In the genomic region with DNA sequence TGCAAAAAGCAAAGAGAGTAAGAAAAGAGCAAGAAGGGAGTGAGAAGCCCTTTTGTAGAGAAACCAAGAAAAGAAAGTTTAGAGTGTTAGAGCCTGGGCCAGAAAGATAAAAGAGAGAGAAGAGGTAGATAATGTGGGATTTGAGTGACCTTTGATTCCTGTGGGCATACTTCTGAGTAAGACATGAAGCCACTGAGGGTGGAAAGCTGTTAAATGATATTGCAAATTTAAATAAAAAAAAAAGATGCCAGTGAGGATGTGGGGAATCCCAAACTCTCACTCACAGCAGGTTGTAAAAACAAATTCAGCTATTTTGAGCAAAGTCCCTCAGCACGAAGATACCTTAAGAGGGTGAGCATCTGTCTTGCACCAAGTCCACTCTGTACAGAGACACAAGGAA, we compare ENCODE assay signal across 1 cellular context.
A peak's percentile ranks its signal among the peaks of the same experiment; 100 is the strongest.
TF ChIP-seq lines count a peak whose summit lies in the region.

No MANE protein-coding gene starts in this region.

TF ChIP-seq in K562, 482 proteins besides CTCF, POLR2A, EP300 and RAD21 (continued from another document and continues in another):
- TF ChIP-seq ATF7 (IDR thresholded peaks at IDR 0.05) (no peak), ELF4 (CRISPR knock-in tag; IDR thresholded peaks at IDR 0.05) (peak; percentile 65; the same call in 1 of the 2 replicates), ZNF12 (CRISPR knock-in tag; IDR thresholded peaks at IDR 0.05) (no peak), HIVEP1 (CRISPR knock-in tag; IDR thresholded peaks at IDR 0.05) (no peak), ETV6 (IDR thresholded peaks at IDR 0.05; ENCODE audit: borderline replicate concordance in 1 of 2, low read depth in 2 of 2, low read length in 1 of 2) (no peak), ETV6 (CRISPR knock-in tag; IDR thresholded peaks at IDR 0.05; ENCODE audit: borderline replicate concordance) (no peak), E2F3 (CRISPR knock-in tag; IDR thresholded peaks at IDR 0.05) (no peak), KDM1A (IDR thresholded peaks at IDR 0.05) (peak; percentile 93 to 95), ZNF507 (tag; conservative IDR thresholded peaks at IDR 0.05) (no peak), IRF2 (CRISPR knock-in tag; IDR thresholded peaks at IDR 0.05) (no peak), MYNN (IDR thresholded peaks at IDR 0.05) (no peak), MYNN (CRISPR knock-in tag; IDR thresholded peaks at IDR 0.05) (no peak), ZNF274 (IDR thresholded peaks at IDR 0.05; ENCODE audit: borderline replicate concordance, low read depth, low read length) (no peak), SRSF9 (IDR thresholded peaks at IDR 0.05; ENCODE audit: borderline replicate concordance, low read depth, low read length) (no peak), ZNF408 (CRISPR knock-in tag; IDR thresholded peaks at IDR 0.05; ENCODE audit: low read depth) (0 out of 2 replicates have a peak, but pooled peaks have one; percentile 12), NR2C1 (IDR thresholded peaks at IDR 0.05) (no peak; the same call in 1 of the 2 replicates), NR2C1 (tag; IDR thresholded peaks at IDR 0.05) (no peak), ZFX (CRISPR knock-in tag; IDR thresholded peaks at IDR 0.05) (no peak), NFIX (CRISPR knock-in tag; IDR thresholded peaks at IDR 0.05; ENCODE audit: low read depth) (0 out of 2 replicates have a peak, but pooled peaks have one; percentile 11), HDAC1 (IDR thresholded peaks at IDR 0.05) (no peak), GTF2A2 (tag; IDR thresholded peaks at IDR 0.05) (no peak), ZNF311 (CRISPR knock-in tag; IDR thresholded peaks at IDR 0.05) (no peak), ZNF780A (CRISPR knock-in tag; IDR thresholded peaks at IDR 0.05) (no peak), CBX5 (IDR thresholded peaks at IDR 0.05; ENCODE audit: borderline replicate concordance, low read depth) (no peak), MED1 (CRISPR knock-in tag; IDR thresholded peaks at IDR 0.05; ENCODE audit: borderline replicate concordance) (no peak), NFIC (IDR thresholded peaks at IDR 0.05) (no peak), SREBF2 (CRISPR knock-in tag; IDR thresholded peaks at IDR 0.05) (no peak), TAF1 (IDR thresholded peaks at IDR 0.05; ENCODE audit: control insufficient read depth, extremely low read depth, insufficient read depth, low read length, severe bottlenecking) (no peak), MTA1 (IDR thresholded peaks at IDR 0.05; ENCODE audit: borderline replicate concordance) (no peak), SRSF3 (IDR thresholded peaks at IDR 0.05; ENCODE audit: insufficient read depth, low read length) (no peak), SRSF1 (IDR thresholded peaks at IDR 0.05; ENCODE audit: low read depth, low read length) (no peak), ARID2 (IDR thresholded peaks at IDR 0.05) (no peak), CBX2 (IDR thresholded peaks at IDR 0.05; ENCODE audit: insufficient read depth, low read length, poor library complexity, severe bottlenecking) (no peak), SUPT5H (IDR thresholded peaks at IDR 0.05) (no peak), TRIM28 (IDR thresholded peaks at IDR 0.05) (no peak), ASH1L (IDR thresholded peaks at IDR 0.05; ENCODE audit: borderline replicate concordance, low read depth, partially characterized antibody) (no peak), MBD2 (IDR thresholded peaks at IDR 0.05; ENCODE audit: borderline replicate concordance, low read depth) (no peak), ZNF696 (CRISPR knock-in tag; conservative IDR thresholded peaks at IDR 0.05) (no peak), SIN3B (IDR thresholded peaks at IDR 0.05; ENCODE audit: low read depth) (no peak), MCM5 (IDR thresholded peaks at IDR 0.05; ENCODE audit: low read depth) (no peak), NFATC3 (IDR thresholded peaks at IDR 0.05) (no peak), ZNF354B (CRISPR knock-in tag; IDR thresholded peaks at IDR 0.05) (no peak; the same call in 1 of the 2 replicates), CREB1 (IDR thresholded peaks at IDR 0.05) (no peak), CREB1 (CRISPR knock-in tag; IDR thresholded peaks at IDR 0.05) (no peak)
- TF ChIP-seq, protein P1, sequence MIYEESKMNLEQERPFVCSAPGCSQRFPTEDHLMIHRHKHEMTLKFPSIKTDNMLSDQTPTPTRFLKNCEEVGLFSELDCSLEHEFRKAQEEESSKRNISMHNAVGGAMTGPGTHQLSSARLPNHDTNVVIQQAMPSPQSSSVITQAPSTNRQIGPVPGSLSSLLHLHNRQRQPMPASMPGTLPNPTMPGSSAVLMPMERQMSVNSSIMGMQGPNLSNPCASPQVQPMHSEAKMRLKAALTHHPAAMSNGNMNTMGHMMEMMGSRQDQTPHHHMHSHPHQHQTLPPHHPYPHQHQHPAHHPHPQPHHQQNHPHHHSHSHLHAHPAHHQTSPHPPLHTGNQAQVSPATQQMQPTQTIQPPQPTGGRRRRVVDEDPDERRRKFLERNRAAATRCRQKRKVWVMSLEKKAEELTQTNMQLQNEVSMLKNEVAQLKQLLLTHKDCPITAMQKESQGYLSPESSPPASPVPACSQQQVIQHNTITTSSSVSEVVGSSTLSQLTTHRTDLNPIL (CRISPR knock-in tag; IDR thresholded peaks at IDR 0.05): no peak
- TF ChIP-seq, protein P2, sequence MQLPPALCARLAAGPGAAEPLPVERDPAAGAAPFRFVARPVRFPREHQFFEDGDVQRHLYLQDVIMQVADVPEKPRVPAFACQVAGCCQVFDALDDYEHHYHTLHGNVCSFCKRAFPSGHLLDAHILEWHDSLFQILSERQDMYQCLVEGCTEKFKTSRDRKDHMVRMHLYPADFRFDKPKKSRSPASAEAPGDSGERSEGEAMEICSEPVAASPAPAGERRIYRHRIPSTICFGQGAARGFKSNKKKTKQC (CRISPR knock-in tag; IDR thresholded peaks at IDR 0.05): no peak
- TF ChIP-seq, protein P3, sequence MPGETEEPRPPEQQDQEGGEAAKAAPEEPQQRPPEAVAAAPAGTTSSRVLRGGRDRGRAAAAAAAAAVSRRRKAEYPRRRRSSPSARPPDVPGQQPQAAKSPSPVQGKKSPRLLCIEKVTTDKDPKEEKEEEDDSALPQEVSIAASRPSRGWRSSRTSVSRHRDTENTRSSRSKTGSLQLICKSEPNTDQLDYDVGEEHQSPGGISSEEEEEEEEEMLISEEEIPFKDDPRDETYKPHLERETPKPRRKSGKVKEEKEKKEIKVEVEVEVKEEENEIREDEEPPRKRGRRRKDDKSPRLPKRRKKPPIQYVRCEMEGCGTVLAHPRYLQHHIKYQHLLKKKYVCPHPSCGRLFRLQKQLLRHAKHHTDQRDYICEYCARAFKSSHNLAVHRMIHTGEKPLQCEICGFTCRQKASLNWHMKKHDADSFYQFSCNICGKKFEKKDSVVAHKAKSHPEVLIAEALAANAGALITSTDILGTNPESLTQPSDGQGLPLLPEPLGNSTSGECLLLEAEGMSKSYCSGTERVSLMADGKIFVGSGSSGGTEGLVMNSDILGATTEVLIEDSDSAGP (CRISPR knock-in tag; IDR thresholded peaks at IDR 0.05): no peak
- TF ChIP-seq, protein P4, sequence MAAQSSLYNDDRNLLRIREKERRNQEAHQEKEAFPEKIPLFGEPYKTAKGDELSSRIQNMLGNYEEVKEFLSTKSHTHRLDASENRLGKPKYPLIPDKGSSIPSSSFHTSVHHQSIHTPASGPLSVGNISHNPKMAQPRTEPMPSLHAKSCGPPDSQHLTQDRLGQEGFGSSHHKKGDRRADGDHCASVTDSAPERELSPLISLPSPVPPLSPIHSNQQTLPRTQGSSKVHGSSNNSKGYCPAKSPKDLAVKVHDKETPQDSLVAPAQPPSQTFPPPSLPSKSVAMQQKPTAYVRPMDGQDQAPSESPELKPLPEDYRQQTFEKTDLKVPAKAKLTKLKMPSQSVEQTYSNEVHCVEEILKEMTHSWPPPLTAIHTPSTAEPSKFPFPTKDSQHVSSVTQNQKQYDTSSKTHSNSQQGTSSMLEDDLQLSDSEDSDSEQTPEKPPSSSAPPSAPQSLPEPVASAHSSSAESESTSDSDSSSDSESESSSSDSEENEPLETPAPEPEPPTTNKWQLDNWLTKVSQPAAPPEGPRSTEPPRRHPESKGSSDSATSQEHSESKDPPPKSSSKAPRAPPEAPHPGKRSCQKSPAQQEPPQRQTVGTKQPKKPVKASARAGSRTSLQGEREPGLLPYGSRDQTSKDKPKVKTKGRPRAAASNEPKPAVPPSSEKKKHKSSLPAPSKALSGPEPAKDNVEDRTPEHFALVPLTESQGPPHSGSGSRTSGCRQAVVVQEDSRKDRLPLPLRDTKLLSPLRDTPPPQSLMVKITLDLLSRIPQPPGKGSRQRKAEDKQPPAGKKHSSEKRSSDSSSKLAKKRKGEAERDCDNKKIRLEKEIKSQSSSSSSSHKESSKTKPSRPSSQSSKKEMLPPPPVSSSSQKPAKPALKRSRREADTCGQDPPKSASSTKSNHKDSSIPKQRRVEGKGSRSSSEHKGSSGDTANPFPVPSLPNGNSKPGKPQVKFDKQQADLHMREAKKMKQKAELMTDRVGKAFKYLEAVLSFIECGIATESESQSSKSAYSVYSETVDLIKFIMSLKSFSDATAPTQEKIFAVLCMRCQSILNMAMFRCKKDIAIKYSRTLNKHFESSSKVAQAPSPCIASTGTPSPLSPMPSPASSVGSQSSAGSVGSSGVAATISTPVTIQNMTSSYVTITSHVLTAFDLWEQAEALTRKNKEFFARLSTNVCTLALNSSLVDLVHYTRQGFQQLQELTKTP (IDR thresholded peaks at IDR 0.05; ENCODE audit: low read depth in 1 of 2, partially characterized antibody in 2 of 2): no peak
- TF ChIP-seq, protein P5, sequence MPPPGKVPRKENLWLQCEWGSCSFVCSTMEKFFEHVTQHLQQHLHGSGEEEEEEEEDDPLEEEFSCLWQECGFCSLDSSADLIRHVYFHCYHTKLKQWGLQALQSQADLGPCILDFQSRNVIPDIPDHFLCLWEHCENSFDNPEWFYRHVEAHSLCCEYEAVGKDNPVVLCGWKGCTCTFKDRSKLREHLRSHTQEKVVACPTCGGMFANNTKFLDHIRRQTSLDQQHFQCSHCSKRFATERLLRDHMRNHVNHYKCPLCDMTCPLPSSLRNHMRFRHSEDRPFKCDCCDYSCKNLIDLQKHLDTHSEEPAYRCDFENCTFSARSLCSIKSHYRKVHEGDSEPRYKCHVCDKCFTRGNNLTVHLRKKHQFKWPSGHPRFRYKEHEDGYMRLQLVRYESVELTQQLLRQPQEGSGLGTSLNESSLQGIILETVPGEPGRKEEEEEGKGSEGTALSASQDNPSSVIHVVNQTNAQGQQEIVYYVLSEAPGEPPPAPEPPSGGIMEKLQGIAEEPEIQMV (tag; conservative IDR thresholded peaks at IDR 0.05; ENCODE audit: low read depth): no peak
- TF ChIP-seq, protein P6, sequence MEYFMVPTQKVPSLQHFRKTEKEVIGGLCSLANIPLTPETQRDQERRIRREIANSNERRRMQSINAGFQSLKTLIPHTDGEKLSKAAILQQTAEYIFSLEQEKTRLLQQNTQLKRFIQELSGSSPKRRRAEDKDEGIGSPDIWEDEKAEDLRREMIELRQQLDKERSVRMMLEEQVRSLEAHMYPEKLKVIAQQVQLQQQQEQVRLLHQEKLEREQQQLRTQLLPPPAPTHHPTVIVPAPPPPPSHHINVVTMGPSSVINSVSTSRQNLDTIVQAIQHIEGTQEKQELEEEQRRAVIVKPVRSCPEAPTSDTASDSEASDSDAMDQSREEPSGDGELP (CRISPR knock-in tag; IDR thresholded peaks at IDR 0.05; ENCODE audit: borderline replicate concordance): no peak
- TF ChIP-seq, protein P7, sequence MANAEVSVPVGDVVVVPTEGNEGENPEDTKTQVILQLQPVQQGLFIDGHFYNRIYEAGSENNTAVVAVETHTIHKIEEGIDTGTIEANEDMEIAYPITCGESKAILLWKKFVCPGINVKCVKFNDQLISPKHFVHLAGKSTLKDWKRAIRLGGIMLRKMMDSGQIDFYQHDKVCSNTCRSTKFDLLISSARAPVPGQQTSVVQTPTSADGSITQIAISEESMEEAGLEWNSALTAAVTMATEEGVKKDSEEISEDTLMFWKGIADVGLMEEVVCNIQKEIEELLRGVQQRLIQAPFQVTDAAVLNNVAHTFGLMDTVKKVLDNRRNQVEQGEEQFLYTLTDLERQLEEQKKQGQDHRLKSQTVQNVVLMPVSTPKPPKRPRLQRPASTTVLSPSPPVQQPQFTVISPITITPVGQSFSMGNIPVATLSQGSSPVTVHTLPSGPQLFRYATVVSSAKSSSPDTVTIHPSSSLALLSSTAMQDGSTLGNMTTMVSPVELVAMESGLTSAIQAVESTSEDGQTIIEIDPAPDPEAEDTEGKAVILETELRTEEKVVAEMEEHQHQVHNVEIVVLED (CRISPR knock-in tag; IDR thresholded peaks at IDR 0.05): no peak
- TF ChIP-seq, protein P8, sequence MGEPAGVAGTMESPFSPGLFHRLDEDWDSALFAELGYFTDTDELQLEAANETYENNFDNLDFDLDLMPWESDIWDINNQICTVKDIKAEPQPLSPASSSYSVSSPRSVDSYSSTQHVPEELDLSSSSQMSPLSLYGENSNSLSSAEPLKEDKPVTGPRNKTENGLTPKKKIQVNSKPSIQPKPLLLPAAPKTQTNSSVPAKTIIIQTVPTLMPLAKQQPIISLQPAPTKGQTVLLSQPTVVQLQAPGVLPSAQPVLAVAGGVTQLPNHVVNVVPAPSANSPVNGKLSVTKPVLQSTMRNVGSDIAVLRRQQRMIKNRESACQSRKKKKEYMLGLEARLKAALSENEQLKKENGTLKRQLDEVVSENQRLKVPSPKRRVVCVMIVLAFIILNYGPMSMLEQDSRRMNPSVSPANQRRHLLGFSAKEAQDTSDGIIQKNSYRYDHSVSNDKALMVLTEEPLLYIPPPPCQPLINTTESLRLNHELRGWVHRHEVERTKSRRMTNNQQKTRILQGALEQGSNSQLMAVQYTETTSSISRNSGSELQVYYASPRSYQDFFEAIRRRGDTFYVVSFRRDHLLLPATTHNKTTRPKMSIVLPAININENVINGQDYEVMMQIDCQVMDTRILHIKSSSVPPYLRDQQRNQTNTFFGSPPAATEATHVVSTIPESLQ (CRISPR knock-in tag; IDR thresholded peaks at IDR 0.05): no peak
- TF ChIP-seq, protein P9, sequence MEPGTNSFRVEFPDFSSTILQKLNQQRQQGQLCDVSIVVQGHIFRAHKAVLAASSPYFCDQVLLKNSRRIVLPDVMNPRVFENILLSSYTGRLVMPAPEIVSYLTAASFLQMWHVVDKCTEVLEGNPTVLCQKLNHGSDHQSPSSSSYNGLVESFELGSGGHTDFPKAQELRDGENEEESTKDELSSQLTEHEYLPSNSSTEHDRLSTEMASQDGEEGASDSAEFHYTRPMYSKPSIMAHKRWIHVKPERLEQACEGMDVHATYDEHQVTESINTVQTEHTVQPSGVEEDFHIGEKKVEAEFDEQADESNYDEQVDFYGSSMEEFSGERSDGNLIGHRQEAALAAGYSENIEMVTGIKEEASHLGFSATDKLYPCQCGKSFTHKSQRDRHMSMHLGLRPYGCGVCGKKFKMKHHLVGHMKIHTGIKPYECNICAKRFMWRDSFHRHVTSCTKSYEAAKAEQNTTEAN (CRISPR knock-in tag; IDR thresholded peaks at IDR 0.05): no peak
- TF ChIP-seq, protein P10, sequence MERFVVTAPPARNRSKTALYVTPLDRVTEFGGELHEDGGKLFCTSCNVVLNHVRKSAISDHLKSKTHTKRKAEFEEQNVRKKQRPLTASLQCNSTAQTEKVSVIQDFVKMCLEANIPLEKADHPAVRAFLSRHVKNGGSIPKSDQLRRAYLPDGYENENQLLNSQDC (CRISPR knock-in tag; IDR thresholded peaks at IDR 0.05): no peak
